In the genomic region with DNA sequence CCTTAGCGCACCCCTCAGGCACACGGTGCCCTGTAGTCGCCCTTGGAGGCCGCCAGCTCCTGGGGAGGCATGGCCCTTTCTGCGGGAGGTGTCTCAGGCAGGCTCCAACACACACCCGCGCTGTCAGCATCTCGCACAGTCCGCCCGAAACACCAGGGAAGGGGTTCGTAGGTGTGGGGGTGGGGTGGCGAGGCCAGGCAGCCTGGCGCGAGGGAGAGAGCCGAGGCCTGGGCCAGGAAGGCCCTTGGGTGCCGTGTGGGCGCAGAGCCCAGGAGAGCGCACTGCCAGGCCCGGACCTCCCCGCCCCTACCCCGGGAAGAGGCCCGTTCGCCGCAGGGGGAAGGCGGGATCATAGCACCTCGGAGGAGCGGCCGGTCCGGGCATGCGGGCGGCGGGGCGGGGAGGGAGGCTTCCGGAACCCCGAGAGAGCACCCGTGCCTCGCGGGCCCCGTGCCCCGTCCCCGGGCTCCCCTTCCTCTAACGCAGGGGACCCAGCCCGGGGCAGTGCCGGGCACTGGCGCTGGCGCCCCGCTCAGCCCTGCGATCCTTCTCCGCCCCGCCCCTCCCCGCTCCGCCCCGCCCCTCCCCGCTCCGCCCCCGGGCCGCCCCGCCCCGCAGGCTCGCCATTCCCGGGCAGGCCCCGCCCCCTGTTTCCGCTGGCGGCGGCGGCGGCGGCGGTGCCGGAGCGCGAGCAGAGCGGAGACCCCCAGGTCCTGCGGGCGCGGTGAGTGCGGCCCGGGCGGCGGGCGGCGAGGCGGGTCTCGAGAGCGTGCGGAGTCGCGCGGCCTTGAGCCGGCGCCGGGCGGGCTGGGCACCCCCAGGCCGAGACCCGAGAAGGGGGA, we compare ENCODE assay signal across 1 cellular context.
TF ChIP-seq lines count a peak whose summit lies in the region.

A gene with protein sequence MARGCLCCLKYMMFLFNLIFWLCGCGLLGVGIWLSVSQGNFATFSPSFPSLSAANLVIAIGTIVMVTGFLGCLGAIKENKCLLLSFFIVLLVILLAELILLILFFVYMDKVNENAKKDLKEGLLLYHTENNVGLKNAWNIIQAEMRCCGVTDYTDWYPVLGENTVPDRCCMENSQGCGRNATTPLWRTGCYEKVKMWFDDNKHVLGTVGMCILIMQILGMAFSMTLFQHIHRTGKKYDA (plus strand): TSS at position 650 of the 842 bp plus-strand sequence. CDS start 123,815 bp downstream, outside the sequence.

TF ChIP-seq in H1, 55 proteins besides CTCF, POLR2A, EP300 and RAD21 (continued from another document):
- TF ChIP-seq EZH2 (IDR thresholded peaks at IDR 0.05; ENCODE audit: low read depth, low read length, severe bottlenecking) (no peak), RFX5 (IDR thresholded peaks at IDR 0.05; ENCODE audit: borderline replicate concordance, low read depth, low read length) (no peak), CBX8 (IDR thresholded peaks at IDR 0.05; ENCODE audit: borderline replicate concordance, low read depth, low read length) (no peak), SIN3A (conservative IDR thresholded peaks at IDR 0.05 in 1 of 2, IDR thresholded peaks at IDR 0.05 in 1 of 2; ENCODE audit: low read depth in 1 of 2, low read length in 2 of 2) (0 out of 4 replicates have a peak, but pooled peaks of 1 of the 2 experiments have one; percentile 38), KDM1A (IDR thresholded peaks at IDR 0.05; ENCODE audit: borderline replicate concordance, low read length) (no peak), TEAD4 (IDR thresholded peaks at IDR 0.05; ENCODE audit: low read depth, low read length) (no peak)
